In genomic region chr11:2944530-2944929, GRCh38 we compare ENCODE assay signal across 1 cellular context.
TF ChIP-seq lines count a peak whose summit lies in the region.

No MANE protein-coding gene starts in this region.

TF ChIP-seq in GM23338, 12 proteins besides CTCF, POLR2A, EP300 and RAD21 (continued from another document):
- TF ChIP-seq, protein P1, sequence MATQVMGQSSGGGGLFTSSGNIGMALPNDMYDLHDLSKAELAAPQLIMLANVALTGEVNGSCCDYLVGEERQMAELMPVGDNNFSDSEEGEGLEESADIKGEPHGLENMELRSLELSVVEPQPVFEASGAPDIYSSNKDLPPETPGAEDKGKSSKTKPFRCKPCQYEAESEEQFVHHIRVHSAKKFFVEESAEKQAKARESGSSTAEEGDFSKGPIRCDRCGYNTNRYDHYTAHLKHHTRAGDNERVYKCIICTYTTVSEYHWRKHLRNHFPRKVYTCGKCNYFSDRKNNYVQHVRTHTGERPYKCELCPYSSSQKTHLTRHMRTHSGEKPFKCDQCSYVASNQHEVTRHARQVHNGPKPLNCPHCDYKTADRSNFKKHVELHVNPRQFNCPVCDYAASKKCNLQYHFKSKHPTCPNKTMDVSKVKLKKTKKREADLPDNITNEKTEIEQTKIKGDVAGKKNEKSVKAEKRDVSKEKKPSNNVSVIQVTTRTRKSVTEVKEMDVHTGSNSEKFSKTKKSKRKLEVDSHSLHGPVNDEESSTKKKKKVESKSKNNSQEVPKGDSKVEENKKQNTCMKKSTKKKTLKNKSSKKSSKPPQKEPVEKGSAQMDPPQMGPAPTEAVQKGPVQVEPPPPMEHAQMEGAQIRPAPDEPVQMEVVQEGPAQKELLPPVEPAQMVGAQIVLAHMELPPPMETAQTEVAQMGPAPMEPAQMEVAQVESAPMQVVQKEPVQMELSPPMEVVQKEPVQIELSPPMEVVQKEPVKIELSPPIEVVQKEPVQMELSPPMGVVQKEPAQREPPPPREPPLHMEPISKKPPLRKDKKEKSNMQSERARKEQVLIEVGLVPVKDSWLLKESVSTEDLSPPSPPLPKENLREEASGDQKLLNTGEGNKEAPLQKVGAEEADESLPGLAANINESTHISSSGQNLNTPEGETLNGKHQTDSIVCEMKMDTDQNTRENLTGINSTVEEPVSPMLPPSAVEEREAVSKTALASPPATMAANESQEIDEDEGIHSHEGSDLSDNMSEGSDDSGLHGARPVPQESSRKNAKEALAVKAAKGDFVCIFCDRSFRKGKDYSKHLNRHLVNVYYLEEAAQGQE (IDR thresholded peaks at IDR 0.05; ENCODE audit: unreplicated experiment): no peak
- TF ChIP-seq ZNF331 (CRISPR knock-in tag; IDR thresholded peaks at IDR 0.05; ENCODE audit: low read depth) (no peak), NANOG (IDR thresholded peaks at IDR 0.05; ENCODE audit: borderline replicate concordance) (no peak), JUNB (IDR thresholded peaks at IDR 0.05; ENCODE audit: unreplicated experiment) (no peak), ETS1 (IDR thresholded peaks at IDR 0.05) (no peak), STAT1 (IDR thresholded peaks at IDR 0.05; ENCODE audit: unreplicated experiment) (no peak), EZH2phosphoT487 (IDR thresholded peaks at IDR 0.05; ENCODE audit: unreplicated experiment) (no peak), EZH2 (IDR thresholded peaks at IDR 0.05; ENCODE audit: low read depth, unreplicated experiment) (no peak), CREB1 (CRISPR knock-in tag; IDR thresholded peaks at IDR 0.05; ENCODE audit: low read depth) (no peak)
- TF ChIP-seq, protein P2, sequence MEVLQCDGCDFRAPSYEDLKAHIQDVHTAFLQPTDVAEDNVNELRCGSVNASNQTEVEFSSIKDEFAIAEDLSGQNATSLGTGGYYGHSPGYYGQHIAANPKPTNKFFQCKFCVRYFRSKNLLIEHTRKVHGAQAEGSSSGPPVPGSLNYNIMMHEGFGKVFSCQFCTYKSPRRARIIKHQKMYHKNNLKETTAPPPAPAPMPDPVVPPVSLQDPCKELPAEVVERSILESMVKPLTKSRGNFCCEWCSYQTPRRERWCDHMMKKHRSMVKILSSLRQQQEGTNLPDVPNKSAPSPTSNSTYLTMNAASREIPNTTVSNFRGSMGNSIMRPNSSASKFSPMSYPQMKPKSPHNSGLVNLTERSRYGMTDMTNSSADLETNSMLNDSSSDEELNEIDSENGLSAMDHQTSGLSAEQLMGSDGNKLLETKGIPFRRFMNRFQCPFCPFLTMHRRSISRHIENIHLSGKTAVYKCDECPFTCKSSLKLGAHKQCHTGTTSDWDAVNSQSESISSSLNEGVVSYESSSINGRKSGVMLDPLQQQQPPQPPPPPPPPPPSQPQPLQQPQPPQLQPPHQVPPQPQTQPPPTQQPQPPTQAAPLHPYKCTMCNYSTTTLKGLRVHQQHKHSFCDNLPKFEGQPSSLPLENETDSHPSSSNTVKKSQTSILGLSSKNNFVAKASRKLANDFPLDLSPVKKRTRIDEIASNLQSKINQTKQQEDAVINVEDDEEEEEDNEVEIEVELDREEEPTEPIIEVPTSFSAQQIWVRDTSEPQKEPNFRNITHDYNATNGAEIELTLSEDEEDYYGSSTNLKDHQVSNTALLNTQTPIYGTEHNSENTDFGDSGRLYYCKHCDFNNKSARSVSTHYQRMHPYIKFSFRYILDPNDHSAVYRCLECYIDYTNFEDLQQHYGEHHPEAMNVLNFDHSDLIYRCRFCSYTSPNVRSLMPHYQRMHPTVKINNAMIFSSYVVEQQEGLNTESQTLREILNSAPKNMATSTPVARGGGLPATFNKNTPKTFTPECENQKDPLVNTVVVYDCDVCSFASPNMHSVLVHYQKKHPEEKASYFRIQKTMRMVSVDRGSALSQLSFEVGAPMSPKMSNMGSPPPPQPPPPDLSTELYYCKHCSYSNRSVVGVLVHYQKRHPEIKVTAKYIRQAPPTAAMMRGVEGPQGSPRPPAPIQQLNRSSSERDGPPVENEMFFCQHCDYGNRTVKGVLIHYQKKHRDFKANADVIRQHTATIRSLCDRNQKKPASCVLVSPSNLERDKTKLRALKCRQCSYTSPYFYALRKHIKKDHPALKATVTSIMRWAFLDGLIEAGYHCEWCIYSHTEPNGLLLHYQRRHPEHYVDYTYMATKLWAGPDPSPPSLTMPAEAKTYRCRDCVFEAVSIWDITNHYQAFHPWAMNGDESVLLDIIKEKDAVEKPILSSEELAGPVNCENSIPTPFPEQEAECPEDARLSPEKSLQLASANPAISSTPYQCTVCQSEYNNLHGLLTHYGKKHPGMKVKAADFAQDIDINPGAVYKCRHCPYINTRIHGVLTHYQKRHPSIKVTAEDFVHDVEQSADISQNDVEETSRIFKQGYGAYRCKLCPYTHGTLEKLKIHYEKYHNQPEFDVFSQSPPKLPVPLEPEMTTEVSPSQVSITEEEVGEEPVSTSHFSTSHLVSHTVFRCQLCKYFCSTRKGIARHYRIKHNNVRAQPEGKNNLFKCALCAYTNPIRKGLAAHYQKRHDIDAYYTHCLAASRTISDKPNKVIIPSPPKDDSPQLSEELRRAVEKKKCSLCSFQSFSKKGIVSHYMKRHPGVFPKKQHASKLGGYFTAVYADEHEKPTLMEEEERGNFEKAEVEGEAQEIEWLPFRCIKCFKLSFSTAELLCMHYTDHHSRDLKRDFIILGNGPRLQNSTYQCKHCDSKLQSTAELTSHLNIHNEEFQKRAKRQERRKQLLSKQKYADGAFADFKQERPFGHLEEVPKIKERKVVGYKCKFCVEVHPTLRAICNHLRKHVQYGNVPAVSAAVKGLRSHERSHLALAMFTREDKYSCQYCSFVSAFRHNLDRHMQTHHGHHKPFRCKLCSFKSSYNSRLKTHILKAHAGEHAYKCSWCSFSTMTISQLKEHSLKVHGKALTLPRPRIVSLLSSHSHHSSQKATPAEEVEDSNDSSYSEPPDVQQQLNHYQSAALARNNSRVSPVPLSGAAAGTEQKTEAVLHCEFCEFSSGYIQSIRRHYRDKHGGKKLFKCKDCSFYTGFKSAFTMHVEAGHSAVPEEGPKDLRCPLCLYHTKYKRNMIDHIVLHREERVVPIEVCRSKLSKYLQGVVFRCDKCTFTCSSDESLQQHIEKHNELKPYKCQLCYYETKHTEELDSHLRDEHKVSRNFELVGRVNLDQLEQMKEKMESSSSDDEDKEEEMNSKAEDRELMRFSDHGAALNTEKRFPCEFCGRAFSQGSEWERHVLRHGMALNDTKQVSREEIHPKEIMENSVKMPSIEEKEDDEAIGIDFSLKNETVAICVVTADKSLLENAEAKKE (CRISPR knock-in tag; IDR thresholded peaks at IDR 0.05): no peak
TF ChIP-seq in GM23338: peak in this region for 0.
